In the genomic region with DNA sequence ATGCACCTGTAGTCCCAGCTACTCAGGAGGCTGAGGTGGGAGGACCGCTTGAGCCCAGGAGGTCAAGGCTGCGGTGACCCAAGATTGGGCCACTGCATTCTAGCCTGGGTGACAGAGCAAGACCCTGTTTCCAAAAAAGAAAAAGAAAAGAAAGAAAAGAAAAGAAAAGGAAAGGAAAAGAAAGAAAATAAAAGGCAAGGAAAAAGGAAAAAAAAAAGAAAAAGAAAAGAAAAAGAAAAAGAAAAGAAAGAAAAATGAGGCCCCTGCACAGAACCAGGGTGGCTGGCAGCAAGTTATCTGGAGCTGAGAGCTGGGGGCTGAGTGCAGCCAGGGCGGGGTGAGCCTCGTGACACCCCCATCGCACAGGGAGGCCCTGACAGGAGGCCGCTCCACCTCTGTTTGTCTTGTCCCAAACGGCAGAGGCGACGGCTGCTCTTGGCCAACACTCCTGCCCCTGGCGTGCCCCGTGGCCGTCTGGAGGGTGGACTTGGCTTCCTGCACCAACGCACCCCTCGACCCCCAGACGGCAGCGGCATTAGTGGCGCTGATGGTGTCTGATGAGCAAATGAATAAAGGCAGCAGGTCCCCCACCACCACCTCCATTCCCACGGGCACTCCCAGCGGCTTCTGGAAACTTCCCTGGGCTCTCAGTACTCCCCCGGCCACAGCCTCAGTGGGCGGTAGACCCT, we compare ENCODE assay signal across 2 cellular contexts.
TF ChIP-seq lines count a peak whose summit lies in the region.

No MANE protein-coding gene starts in this region.

TF ChIP-seq in SK-N-SH treated with all-trans-retinoic acid at 6 μM for 48 hours, 23 proteins besides CTCF, POLR2A, EP300 and RAD21:
- no peak for TF ChIP-seq SNAI2 (CRISPR knock-in tag; IDR thresholded peaks at IDR 0.05)
- no peak for TF ChIP-seq TOX (CRISPR knock-in tag; IDR thresholded peaks at IDR 0.05; ENCODE audit: borderline replicate concordance)
- TF ChIP-seq ZC3H10 (CRISPR knock-in tag; IDR thresholded peaks at IDR 0.05): no peak
- no peak for TF ChIP-seq CSRNP3 (CRISPR knock-in tag; IDR thresholded peaks at IDR 0.05)
- no peak for TF ChIP-seq GLIS3 (CRISPR knock-in tag; IDR thresholded peaks at IDR 0.05)
- no peak for TF ChIP-seq TCF4 (CRISPR knock-in tag; IDR thresholded peaks at IDR 0.05; ENCODE audit: borderline replicate concordance)
- TF ChIP-seq, protein P1, sequence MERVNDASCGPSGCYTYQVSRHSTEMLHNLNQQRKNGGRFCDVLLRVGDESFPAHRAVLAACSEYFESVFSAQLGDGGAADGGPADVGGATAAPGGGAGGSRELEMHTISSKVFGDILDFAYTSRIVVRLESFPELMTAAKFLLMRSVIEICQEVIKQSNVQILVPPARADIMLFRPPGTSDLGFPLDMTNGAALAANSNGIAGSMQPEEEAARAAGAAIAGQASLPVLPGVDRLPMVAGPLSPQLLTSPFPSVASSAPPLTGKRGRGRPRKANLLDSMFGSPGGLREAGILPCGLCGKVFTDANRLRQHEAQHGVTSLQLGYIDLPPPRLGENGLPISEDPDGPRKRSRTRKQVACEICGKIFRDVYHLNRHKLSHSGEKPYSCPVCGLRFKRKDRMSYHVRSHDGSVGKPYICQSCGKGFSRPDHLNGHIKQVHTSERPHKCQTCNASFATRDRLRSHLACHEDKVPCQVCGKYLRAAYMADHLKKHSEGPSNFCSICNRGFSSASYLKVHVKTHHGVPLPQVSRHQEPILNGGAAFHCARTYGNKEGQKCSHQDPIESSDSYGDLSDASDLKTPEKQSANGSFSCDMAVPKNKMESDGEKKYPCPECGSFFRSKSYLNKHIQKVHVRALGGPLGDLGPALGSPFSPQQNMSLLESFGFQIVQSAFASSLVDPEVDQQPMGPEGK (CRISPR knock-in tag; IDR thresholded peaks at IDR 0.05; ENCODE audit: borderline replicate concordance): no peak
- TF ChIP-seq CSDC2 (CRISPR knock-in tag; IDR thresholded peaks at IDR 0.05): no peak
- TF ChIP-seq POU6F1 (CRISPR knock-in tag; IDR thresholded peaks at IDR 0.05; ENCODE audit: borderline replicate concordance, low read depth): no peak
TF ChIP-seq in SK-N-SH treated with all-trans-retinoic acid at 6 μM for 48 hours: peak in this region for 0.

TF ChIP-seq in SK-N-SH, 30 proteins besides CTCF, POLR2A, EP300 and RAD21:
- no peak for TF ChIP-seq GATA2 (CRISPR knock-in tag; IDR thresholded peaks at IDR 0.05)
- TF ChIP-seq SIN3A (IDR thresholded peaks at IDR 0.05; ENCODE audit: borderline replicate concordance, low read depth, low read length): no peak
- TF ChIP-seq TEAD4 (IDR thresholded peaks at IDR 0.05; ENCODE audit: borderline replicate concordance, insufficient read depth): no peak
- no peak for TF ChIP-seq FOXM1 (IDR thresholded peaks at IDR 0.05; ENCODE audit: low read depth)
- no peak for TF ChIP-seq RCOR1 (IDR thresholded peaks at IDR 0.05; ENCODE audit: low read length)
- no peak for TF ChIP-seq IRF3 (IDR thresholded peaks at IDR 0.05; ENCODE audit: low read depth, low read length)
- TF ChIP-seq SMC3 (IDR thresholded peaks at IDR 0.05; ENCODE audit: low read depth, low read length): no peak
- TF ChIP-seq YY1 (IDR thresholded peaks at IDR 0.05; ENCODE audit: low read depth): no peak
- no peak for TF ChIP-seq EZH2phosphoT487 (IDR thresholded peaks at IDR 0.05; ENCODE audit: borderline replicate concordance, low read depth)
- no peak for TF ChIP-seq TAF1 (IDR thresholded peaks at IDR 0.05; ENCODE audit: borderline replicate concordance, low read depth, low read length)
- TF ChIP-seq CHD2 (IDR thresholded peaks at IDR 0.05; ENCODE audit: low read length, partially characterized antibody): no peak
- no peak for TF ChIP-seq RXRA (IDR thresholded peaks at IDR 0.05; ENCODE audit: borderline replicate concordance, low read depth)
- no peak for TF ChIP-seq MXI1 (IDR thresholded peaks at IDR 0.05; ENCODE audit: low read depth, low read length)
- no peak for TF ChIP-seq JUND (IDR thresholded peaks at IDR 0.05)
- no peak for TF ChIP-seq NRF1 (IDR thresholded peaks at IDR 0.05; ENCODE audit: low read depth, low read length)
- TF ChIP-seq RFX5 (IDR thresholded peaks at IDR 0.05; ENCODE audit: low read length): no peak
